Comparison of ENCODE assay signal across 1 cellular context in the genomic region with DNA sequence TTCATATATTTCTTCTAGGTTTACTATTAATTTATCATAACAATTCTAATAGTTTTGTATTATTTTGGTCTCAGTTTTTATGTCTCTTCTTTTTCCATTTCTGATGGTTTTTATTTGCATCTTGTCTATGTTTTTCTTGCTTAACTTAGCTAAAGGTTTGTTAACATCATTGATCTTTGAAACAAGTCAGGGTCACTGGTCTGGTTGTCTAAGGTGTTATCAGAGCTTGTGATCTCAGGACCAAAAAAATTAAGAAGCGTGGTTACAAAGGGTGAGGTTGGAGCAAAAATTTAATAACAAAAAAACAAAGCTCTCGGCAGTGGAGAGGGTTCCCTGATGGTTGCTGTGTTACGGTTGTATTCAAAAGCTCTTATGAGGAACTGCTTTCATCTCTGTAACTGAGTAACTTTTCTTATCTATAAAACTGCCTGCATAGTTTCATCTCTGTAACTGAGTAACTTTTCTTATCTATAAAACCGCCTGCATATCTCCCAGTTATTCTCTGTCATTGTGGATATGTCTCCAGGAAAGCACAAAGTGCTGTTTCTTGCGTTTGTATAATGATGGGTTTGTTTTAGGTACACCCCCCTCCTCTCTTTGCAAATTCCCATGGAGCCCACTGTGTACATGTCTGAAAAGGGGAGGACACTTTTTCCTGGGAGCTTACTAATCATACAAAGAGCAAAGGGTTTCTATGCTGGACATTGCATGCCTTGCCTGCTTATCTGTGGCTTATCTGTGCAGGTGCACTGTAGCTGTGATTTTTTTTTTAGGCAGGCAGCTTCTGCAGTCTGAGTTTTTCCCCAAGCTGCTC.
A peak's percentile ranks its signal among the peaks of the same experiment; 100 is the strongest.
TF ChIP-seq lines count a peak whose summit lies in the region.

No MANE protein-coding gene starts in this region.

TF ChIP-seq in HepG2, 621 proteins besides CTCF, POLR2A, EP300 and RAD21 (continued from another document and continues in another):
- TF ChIP-seq ZNF121 (CRISPR knock-in tag; IDR thresholded peaks at IDR 0.05), result no peak
- no peak for TF ChIP-seq NFKB2 (CRISPR knock-in tag; IDR thresholded peaks at IDR 0.05; ENCODE audit: borderline replicate concordance)
- TF ChIP-seq ZNF431 (CRISPR knock-in tag; IDR thresholded peaks at IDR 0.05; ENCODE audit: borderline replicate concordance, low read depth), result no peak; the same call in 1 of the 2 replicates
- TF ChIP-seq TSC22D2 (CRISPR knock-in tag; IDR thresholded peaks at IDR 0.05; ENCODE audit: borderline replicate concordance), result no peak
- TF ChIP-seq ZNF674 (CRISPR knock-in tag; IDR thresholded peaks at IDR 0.05; ENCODE audit: low read depth), result no peak
- TF ChIP-seq, protein P1, sequence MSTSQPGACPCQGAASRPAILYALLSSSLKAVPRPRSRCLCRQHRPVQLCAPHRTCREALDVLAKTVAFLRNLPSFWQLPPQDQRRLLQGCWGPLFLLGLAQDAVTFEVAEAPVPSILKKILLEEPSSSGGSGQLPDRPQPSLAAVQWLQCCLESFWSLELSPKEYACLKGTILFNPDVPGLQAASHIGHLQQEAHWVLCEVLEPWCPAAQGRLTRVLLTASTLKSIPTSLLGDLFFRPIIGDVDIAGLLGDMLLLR (CRISPR knock-in tag; IDR thresholded peaks at IDR 0.05), result no peak
- no peak for TF ChIP-seq ZBTB8A (CRISPR knock-in tag; IDR thresholded peaks at IDR 0.05; ENCODE audit: borderline replicate concordance, low read depth)
- no peak for TF ChIP-seq KDM5B (CRISPR knock-in tag; IDR thresholded peaks at IDR 0.05; ENCODE audit: borderline replicate concordance)
- no peak for TF ChIP-seq NBN (conservative IDR thresholded peaks at IDR 0.05)
- peak; percentile 76 for TF ChIP-seq FOSL2 (CRISPR knock-in tag; IDR thresholded peaks at IDR 0.05)
- peak; percentile 48; the same call in 1 of the 2 replicates for TF ChIP-seq ZMYM3 (CRISPR knock-in tag; IDR thresholded peaks at IDR 0.05)
- no peak for TF ChIP-seq ZNF20 (CRISPR knock-in tag; IDR thresholded peaks at IDR 0.05)
- TF ChIP-seq SIN3B (IDR thresholded peaks at IDR 0.05; ENCODE audit: low read length), result no peak
- TF ChIP-seq, protein P2, sequence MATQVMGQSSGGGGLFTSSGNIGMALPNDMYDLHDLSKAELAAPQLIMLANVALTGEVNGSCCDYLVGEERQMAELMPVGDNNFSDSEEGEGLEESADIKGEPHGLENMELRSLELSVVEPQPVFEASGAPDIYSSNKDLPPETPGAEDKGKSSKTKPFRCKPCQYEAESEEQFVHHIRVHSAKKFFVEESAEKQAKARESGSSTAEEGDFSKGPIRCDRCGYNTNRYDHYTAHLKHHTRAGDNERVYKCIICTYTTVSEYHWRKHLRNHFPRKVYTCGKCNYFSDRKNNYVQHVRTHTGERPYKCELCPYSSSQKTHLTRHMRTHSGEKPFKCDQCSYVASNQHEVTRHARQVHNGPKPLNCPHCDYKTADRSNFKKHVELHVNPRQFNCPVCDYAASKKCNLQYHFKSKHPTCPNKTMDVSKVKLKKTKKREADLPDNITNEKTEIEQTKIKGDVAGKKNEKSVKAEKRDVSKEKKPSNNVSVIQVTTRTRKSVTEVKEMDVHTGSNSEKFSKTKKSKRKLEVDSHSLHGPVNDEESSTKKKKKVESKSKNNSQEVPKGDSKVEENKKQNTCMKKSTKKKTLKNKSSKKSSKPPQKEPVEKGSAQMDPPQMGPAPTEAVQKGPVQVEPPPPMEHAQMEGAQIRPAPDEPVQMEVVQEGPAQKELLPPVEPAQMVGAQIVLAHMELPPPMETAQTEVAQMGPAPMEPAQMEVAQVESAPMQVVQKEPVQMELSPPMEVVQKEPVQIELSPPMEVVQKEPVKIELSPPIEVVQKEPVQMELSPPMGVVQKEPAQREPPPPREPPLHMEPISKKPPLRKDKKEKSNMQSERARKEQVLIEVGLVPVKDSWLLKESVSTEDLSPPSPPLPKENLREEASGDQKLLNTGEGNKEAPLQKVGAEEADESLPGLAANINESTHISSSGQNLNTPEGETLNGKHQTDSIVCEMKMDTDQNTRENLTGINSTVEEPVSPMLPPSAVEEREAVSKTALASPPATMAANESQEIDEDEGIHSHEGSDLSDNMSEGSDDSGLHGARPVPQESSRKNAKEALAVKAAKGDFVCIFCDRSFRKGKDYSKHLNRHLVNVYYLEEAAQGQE (IDR thresholded peaks at IDR 0.05; ENCODE audit: borderline replicate concordance in 1 of 2, low read depth in 1 of 2, low read length in 2 of 2), result peak in 1 of 2 experiments; percentile 15; a peak in 1 of 4 replicates
- TF ChIP-seq MLLT10 (CRISPR knock-in tag; IDR thresholded peaks at IDR 0.05), result no peak
- TF ChIP-seq, protein P3, sequence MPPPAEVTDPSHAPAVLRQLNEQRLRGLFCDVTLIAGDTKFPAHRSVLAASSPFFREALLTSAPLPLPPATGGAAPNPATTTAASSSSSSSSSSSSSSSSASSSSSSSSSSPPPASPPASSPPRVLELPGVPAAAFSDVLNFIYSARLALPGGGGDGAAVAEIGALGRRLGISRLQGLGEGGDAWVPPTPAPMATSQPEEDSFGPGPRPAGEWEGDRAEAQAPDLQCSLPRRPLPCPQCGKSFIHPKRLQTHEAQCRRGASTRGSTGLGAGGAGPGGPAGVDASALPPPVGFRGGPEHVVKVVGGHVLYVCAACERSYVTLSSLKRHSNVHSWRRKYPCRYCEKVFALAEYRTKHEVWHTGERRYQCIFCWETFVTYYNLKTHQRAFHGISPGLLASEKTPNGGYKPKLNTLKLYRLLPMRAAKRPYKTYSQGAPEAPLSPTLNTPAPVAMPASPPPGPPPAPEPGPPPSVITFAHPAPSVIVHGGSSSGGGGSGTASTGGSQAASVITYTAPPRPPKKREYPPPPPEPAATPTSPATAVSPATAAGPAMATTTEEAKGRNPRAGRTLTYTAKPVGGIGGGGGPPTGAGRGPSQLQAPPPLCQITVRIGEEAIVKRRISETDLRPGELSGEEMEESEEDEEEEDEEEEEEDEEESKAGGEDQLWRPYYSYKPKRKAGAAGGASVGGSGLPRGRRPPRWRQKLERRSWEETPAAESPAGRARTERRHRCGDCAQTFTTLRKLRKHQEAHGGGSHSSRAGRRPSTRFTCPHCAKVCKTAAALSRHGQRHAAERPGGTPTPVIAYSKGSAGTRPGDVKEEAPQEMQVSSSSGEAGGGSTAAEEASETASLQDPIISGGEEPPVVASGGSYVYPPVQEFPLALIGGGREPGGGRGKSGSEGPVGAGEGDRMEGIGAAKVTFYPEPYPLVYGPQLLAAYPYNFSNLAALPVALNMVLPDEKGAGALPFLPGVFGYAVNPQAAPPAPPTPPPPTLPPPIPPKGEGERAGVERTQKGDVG (CRISPR knock-in tag; IDR thresholded peaks at IDR 0.05; ENCODE audit: borderline replicate concordance), result no peak
- no peak for TF ChIP-seq ZNF569 (CRISPR knock-in tag; IDR thresholded peaks at IDR 0.05; ENCODE audit: borderline replicate concordance)
- TF ChIP-seq, protein P4, sequence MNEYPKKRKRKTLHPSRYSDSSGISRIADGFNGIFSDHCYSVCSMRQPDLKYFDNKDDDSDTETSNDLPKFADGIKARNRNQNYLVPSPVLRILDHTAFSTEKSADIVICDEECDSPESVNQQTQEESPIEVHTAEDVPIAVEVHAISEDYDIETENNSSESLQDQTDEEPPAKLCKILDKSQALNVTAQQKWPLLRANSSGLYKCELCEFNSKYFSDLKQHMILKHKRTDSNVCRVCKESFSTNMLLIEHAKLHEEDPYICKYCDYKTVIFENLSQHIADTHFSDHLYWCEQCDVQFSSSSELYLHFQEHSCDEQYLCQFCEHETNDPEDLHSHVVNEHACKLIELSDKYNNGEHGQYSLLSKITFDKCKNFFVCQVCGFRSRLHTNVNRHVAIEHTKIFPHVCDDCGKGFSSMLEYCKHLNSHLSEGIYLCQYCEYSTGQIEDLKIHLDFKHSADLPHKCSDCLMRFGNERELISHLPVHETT (CRISPR knock-in tag; conservative IDR thresholded peaks at IDR 0.05), result peak; percentile 60; the same call in 1 of the 2 replicates
- TF ChIP-seq ZNF737 (CRISPR knock-in tag; IDR thresholded peaks at IDR 0.05; ENCODE audit: borderline replicate concordance), result no peak
- no peak for TF ChIP-seq ZNF891 (CRISPR knock-in tag; IDR thresholded peaks at IDR 0.05)
- peak; percentile 55 for TF ChIP-seq THAP11 (CRISPR knock-in tag; IDR thresholded peaks at IDR 0.05)
- peak; percentile 71 for TF ChIP-seq ETV5 (CRISPR knock-in tag; IDR thresholded peaks at IDR 0.05; ENCODE audit: borderline replicate concordance)
- TF ChIP-seq, protein P5, sequence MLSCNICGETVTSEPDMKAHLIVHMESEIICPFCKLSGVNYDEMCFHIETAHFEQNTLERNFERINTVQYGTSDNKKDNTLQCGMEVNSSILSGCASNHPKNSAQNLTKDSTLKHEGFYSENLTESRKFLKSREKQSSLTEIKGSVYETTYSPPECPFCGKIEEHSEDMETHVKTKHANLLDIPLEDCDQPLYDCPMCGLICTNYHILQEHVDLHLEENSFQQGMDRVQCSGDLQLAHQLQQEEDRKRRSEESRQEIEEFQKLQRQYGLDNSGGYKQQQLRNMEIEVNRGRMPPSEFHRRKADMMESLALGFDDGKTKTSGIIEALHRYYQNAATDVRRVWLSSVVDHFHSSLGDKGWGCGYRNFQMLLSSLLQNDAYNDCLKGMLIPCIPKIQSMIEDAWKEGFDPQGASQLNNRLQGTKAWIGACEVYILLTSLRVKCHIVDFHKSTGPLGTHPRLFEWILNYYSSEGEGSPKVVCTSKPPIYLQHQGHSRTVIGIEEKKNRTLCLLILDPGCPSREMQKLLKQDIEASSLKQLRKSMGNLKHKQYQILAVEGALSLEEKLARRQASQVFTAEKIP (CRISPR knock-in tag; IDR thresholded peaks at IDR 0.05; ENCODE audit: borderline replicate concordance), result no peak
- no peak for TF ChIP-seq SMARCE1 (IDR thresholded peaks at IDR 0.05; ENCODE audit: borderline replicate concordance)
- peak; percentile 99 for TF ChIP-seq GFI1 (CRISPR knock-in tag; IDR thresholded peaks at IDR 0.05; ENCODE audit: borderline replicate concordance)
- no peak for TF ChIP-seq ZNF256 (CRISPR knock-in tag; conservative IDR thresholded peaks at IDR 0.05)
- TF ChIP-seq RBAK (CRISPR knock-in tag; IDR thresholded peaks at IDR 0.05), result no peak
- TF ChIP-seq, protein P6, sequence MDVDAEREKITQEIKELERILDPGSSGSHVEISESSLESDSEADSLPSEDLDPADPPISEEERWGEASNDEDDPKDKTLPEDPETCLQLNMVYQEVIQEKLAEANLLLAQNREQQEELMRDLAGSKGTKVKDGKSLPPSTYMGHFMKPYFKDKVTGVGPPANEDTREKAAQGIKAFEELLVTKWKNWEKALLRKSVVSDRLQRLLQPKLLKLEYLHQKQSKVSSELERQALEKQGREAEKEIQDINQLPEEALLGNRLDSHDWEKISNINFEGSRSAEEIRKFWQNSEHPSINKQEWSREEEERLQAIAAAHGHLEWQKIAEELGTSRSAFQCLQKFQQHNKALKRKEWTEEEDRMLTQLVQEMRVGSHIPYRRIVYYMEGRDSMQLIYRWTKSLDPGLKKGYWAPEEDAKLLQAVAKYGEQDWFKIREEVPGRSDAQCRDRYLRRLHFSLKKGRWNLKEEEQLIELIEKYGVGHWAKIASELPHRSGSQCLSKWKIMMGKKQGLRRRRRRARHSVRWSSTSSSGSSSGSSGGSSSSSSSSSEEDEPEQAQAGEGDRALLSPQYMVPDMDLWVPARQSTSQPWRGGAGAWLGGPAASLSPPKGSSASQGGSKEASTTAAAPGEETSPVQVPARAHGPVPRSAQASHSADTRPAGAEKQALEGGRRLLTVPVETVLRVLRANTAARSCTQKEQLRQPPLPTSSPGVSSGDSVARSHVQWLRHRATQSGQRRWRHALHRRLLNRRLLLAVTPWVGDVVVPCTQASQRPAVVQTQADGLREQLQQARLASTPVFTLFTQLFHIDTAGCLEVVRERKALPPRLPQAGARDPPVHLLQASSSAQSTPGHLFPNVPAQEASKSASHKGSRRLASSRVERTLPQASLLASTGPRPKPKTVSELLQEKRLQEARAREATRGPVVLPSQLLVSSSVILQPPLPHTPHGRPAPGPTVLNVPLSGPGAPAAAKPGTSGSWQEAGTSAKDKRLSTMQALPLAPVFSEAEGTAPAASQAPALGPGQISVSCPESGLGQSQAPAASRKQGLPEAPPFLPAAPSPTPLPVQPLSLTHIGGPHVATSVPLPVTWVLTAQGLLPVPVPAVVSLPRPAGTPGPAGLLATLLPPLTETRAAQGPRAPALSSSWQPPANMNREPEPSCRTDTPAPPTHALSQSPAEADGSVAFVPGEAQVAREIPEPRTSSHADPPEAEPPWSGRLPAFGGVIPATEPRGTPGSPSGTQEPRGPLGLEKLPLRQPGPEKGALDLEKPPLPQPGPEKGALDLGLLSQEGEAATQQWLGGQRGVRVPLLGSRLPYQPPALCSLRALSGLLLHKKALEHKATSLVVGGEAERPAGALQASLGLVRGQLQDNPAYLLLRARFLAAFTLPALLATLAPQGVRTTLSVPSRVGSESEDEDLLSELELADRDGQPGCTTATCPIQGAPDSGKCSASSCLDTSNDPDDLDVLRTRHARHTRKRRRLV (CRISPR knock-in tag; IDR thresholded peaks at IDR 0.05), result 0 out of 2 replicates have a peak, but pooled peaks have one; percentile 42
- TF ChIP-seq RXRA (CRISPR knock-in tag; IDR thresholded peaks at IDR 0.05), result peak; percentile 53; the same call in 1 of the 2 replicates
- peak; percentile 97 for TF ChIP-seq HNRNPUL1 (IDR thresholded peaks at IDR 0.05; ENCODE audit: low read depth, low read length)
- peak; percentile 78 for TF ChIP-seq IRF2 (CRISPR knock-in tag; IDR thresholded peaks at IDR 0.05)
- TF ChIP-seq ZFP36L1 (CRISPR knock-in tag; IDR thresholded peaks at IDR 0.05), result peak; percentile 31; the same call in 1 of the 2 replicates
- TF ChIP-seq, protein P7, sequence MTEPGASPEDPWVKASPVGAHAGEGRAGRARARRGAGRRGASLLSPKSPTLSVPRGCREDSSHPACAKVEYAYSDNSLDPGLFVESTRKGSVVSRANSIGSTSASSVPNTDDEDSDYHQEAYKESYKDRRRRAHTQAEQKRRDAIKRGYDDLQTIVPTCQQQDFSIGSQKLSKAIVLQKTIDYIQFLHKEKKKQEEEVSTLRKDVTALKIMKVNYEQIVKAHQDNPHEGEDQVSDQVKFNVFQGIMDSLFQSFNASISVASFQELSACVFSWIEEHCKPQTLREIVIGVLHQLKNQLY (CRISPR knock-in tag; IDR thresholded peaks at IDR 0.05), result peak; percentile 83; the same call in 1 of the 2 replicates
- no peak for TF ChIP-seq GZF1 (CRISPR knock-in tag; IDR thresholded peaks at IDR 0.05)
- no peak for TF ChIP-seq NCOA5 (CRISPR knock-in tag; IDR thresholded peaks at IDR 0.05)
- TF ChIP-seq ZNF383 (CRISPR knock-in tag; IDR thresholded peaks at IDR 0.05; ENCODE audit: borderline replicate concordance), result no peak
- TF ChIP-seq, protein P8, sequence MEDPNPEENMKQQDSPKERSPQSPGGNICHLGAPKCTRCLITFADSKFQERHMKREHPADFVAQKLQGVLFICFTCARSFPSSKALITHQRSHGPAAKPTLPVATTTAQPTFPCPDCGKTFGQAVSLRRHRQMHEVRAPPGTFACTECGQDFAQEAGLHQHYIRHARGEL (CRISPR knock-in tag; IDR thresholded peaks at IDR 0.05), result no peak
- no peak for TF ChIP-seq SP140L (CRISPR knock-in tag; IDR thresholded peaks at IDR 0.05; ENCODE audit: borderline replicate concordance)
- TF ChIP-seq, protein P9, sequence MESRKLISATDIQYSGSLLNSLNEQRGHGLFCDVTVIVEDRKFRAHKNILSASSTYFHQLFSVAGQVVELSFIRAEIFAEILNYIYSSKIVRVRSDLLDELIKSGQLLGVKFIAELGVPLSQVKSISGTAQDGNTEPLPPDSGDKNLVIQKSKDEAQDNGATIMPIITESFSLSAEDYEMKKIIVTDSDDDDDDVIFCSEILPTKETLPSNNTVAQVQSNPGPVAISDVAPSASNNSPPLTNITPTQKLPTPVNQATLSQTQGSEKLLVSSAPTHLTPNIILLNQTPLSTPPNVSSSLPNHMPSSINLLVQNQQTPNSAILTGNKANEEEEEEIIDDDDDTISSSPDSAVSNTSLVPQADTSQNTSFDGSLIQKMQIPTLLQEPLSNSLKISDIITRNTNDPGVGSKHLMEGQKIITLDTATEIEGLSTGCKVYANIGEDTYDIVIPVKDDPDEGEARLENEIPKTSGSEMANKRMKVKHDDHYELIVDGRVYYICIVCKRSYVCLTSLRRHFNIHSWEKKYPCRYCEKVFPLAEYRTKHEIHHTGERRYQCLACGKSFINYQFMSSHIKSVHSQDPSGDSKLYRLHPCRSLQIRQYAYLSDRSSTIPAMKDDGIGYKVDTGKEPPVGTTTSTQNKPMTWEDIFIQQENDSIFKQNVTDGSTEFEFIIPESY (CRISPR knock-in tag; IDR thresholded peaks at IDR 0.05), result no peak
